ENCODE assay signal across 20 cellular contexts in the genomic region with DNA sequence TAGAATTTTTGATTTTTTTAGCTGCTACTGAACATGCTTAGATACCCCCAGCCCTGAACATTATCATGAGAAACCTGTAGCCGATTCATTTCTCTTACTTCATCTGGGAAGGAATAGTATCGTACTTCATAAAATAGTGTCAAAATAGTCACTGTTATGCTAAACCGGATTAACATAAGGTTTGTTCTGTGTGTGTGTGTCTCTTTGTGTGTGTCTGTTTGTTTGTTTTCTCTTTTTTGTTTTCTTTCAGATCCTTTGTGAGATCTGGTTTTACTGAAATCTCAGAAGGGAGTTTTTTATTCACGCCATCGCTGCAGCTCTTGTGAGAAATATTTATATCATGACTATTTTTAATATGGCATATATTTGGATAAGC. TPM values are rescaled to one million over a fixed set of nuclear protein-coding genes. Genes with fewer than 3 reads are reported as not detected.
DNase-seq lines count a peak whose midpoint lies in the region; ATAC-seq and TF ChIP-seq lines count a peak whose summit lies in the region.
"Had no signal": no experiment of that assay in that cellular context is flagged by ENCODE, and none has a peak within 500 bp of the region (broad histone marks: within the 10 kb centered on the region; RNA-seq: fewer than 3 reads in every experiment).

No MANE protein-coding gene starts in this region.

- H3K27ac ChIP-seq in angular gyrus (ENCODE audit: low read depth, low read length) (peak overlapping the region; percentile 90), esophagus muscularis mucosa (replicated peaks in 1 of 4) (no peak overlapping the region), neural progenitor cell (no peak overlapping the region)
- H3K27ac ChIP-seq: BLaER1, RWPE1 had no signal

- H3F3A ChIP-seq in neural progenitor cell (ENCODE audit: low read depth): peaks cover 24% of the 10 kb centered on the region

- H3K4me3 ChIP-seq in esophagus muscularis mucosa (peak overlapping the region in 3 of 4 donors; percentile 11 to 34 (median 17)), neural progenitor cell (peak overlapping the region; percentile 38)
- H3K4me3 ChIP-seq: BLaER1 had no signal

- H3K9me3 ChIP-seq in esophagus muscularis mucosa (no peaks in the 10 kb centered on the region), neural progenitor cell (ENCODE audit: low read depth) (no peaks in the 10 kb centered on the region)
- H3K9me3 ChIP-seq: BLaER1 had no signal

- 50% methylated on average over 5 of the region's 5 CpGs for WGBS in esophagus muscularis mucosa

- no peak overlapping the region for H3K9ac ChIP-seq in neural progenitor cell
- H3K9ac ChIP-seq: BLaER1 had no signal

- peak overlapping the region; percentile 88 for H2AFZ ChIP-seq in neural progenitor cell (replicated peaks)

- peak overlapping the region; percentile 97 for H3K27ac Mint-ChIP-seq in neural progenitor cell
- no peak overlapping the region for H3K27ac Mint-ChIP-seq in type B pancreatic cell

- peaks cover 23% of the 10 kb centered on the region for H3K79me2 ChIP-seq in neural progenitor cell (ENCODE audit: low read depth)

- H3K4me2 ChIP-seq in neural progenitor cell: peak overlapping the region; percentile 69
- H3K4me2 ChIP-seq: BLaER1 had no signal

- H3K36me3 ChIP-seq in esophagus muscularis mucosa (no peaks in the 10 kb centered on the region), neural progenitor cell (no peaks in the 10 kb centered on the region)
- H3K36me3 ChIP-seq: BLaER1 had no signal

- TF ChIP-seq POLR2A in esophagus muscularis mucosa (IDR thresholded peaks at IDR 0.05; ENCODE audit: low read depth): no peak

- H3K36me3 Mint-ChIP-seq in neural progenitor cell (peaks cover 23% of the 10 kb centered on the region), type B pancreatic cell (no peaks in the 10 kb centered on the region)

- DNase-seq in esophagus muscularis mucosa (ENCODE audit: extremely low spot score): no peak
- DNase-seq in neural progenitor cell (ENCODE audit: low spot score): no peak
- DNase-seq in type B pancreatic cell (ENCODE audit: extremely low spot score, unreplicated experiment): no peak
- no peak for DNase-seq in DMS153 (lab: John Stamatoyannopoulos, UW)
- no peak for DNase-seq in NCI-H2081 (lab: John Stamatoyannopoulos, UW)
- DNase-seq: activated CD4-positive, alpha-beta T cell treated with anti-CD3 and anti-CD28 coated beads for 48 hours; central memory CD4-positive, alpha-beta T cell; effector memory CD4-positive, alpha-beta T cell; IMR-90; kidney glomerular epithelial cell; MM.1S; NCI-H1694 treated with DMSO at 0.1 percent for 48 hours; NCI-H446 treated with DMSO at 0.1 percent for 48 hours; stimulated activated CD4-positive, alpha-beta T cell treated with anti-CD3 and anti-CD28 coated beads, Interleukin-2, amount 100 ng/mL, for 24 hours; SW 1271 had no signal

- H3K9me3 Mint-ChIP-seq in neural progenitor cell (peaks cover 17% of the 10 kb centered on the region), type B pancreatic cell (no peaks in the 10 kb centered on the region)

- H3K27me3 Mint-ChIP-seq in neural progenitor cell (ENCODE audit: insufficient read depth, low read depth): peaks cover 9% of the 10 kb centered on the region
- H3K27me3 Mint-ChIP-seq in type B pancreatic cell: peaks cover 49% of the 10 kb centered on the region

- peaks cover 0 to 32% (median 4%) of the 10 kb centered on the region in 4 donors for H3K27me3 ChIP-seq in esophagus muscularis mucosa
- H3K27me3 ChIP-seq in neural progenitor cell: no peaks in the 10 kb centered on the region
- H3K27me3 ChIP-seq: BLaER1 had no signal

- intact Hi-C loops in esophagus muscularis mucosa (cut with DNase I): no loop called here

- H3K4me3 Mint-ChIP-seq in neural progenitor cell: peak overlapping the region; percentile 94
- H3K4me3 Mint-ChIP-seq in type B pancreatic cell: peak overlapping the region; percentile 62

- no peak for TF ChIP-seq CTCF in esophagus muscularis mucosa (IDR thresholded peaks at IDR 0.05)
- TF ChIP-seq CTCF in neural progenitor cell (IDR thresholded peaks at IDR 0.05): no peak
- no peak for TF ChIP-seq CTCF in type B pancreatic cell (conservative IDR thresholded peaks at IDR 0.05)

- peaks cover 71% of the 10 kb centered on the region for H3K4me1 Mint-ChIP-seq in neural progenitor cell
- peaks cover 43% of the 10 kb centered on the region for H3K4me1 Mint-ChIP-seq in type B pancreatic cell (ENCODE audit: unreplicated experiment)

- H4K20me1 ChIP-seq in neural progenitor cell (ENCODE audit: low read depth): no peaks in the 10 kb centered on the region
- H4K20me1 ChIP-seq: BLaER1 had no signal

- no peak for TF ChIP-seq EP300 in esophagus muscularis mucosa (IDR thresholded peaks at IDR 0.05)

- H3K4me1 ChIP-seq in esophagus muscularis mucosa (peaks cover 0 to 14% (median 10%) of the 10 kb centered on the region in 4 donors), neural progenitor cell (peaks cover 87% of the 10 kb centered on the region)
- H3K4me1 ChIP-seq: BLaER1 had no signal

- no peak for ATAC-seq in GM21576 (IDR thresholded peaks at IDR 0.05; ENCODE audit: unreplicated experiment)

RNA-seq across cellular contexts. Expression of a gene that starts 0.8 kb away (rescaled TPM):
- total RNA-seq in esophagus muscularis mucosa (under 1 TPM in 3 of 4 donors, not detected in 1; 0.17 to 0.69 (median 0.32) TPM), neural progenitor cell (ENCODE audit: low replicate concordance) (9.2 and 20.2 TPM in 2 replicates), type B pancreatic cell (ENCODE audit: low replicate concordance) (0.85 and 2.2 TPM in 2 replicates)
- total RNA-seq: IMR-90, mesenteric fat pad had no signal

RNA-seq across cellular contexts. Expression of a gene that starts 56.1 kb away (rescaled TPM):
- 10 to 100 TPM in 3 of 4 donors, 1 to 10 TPM in 1; 7.0 to 22.4 (median 12.1) TPM for total RNA-seq in esophagus muscularis mucosa
- 15.8 and 31.4 TPM in 2 replicates for total RNA-seq in neural progenitor cell (ENCODE audit: low replicate concordance)
- 11.8 and 15.1 TPM in 2 replicates for total RNA-seq in type B pancreatic cell (ENCODE audit: low replicate concordance)
